Comparison of ENCODE assay signal across 14 cellular contexts in genomic region chr17:40178660-40179059, GRCh38. TPM values are rescaled to one million over a fixed set of nuclear protein-coding genes. Genes with fewer than 3 reads are reported as not detected.
A peak's percentile ranks its signal among the peaks of the same experiment; 100 is the strongest.
DNase-seq lines count a peak whose midpoint lies in the region; ATAC-seq, FAIRE-seq and TF ChIP-seq lines count a peak whose summit lies in the region.
"Had no signal": no experiment of that assay in that cellular context is flagged by ENCODE, and none has a peak within 500 bp of the region (broad histone marks: within the 10 kb centered on the region; RNA-seq: fewer than 3 reads in every experiment).

No MANE protein-coding gene starts in this region.

- no peak for TF ChIP-seq POLR2A in GM12891 (IDR thresholded peaks at IDR 0.05; ENCODE audit: low read depth, low read length)

- peaks cover 57% of the 10 kb centered on the region for H3F3A ChIP-seq in PC-9 (ENCODE audit: insufficient read depth, low read depth)

- no peak for ATAC-seq in GM19395 (IDR thresholded peaks at IDR 0.05; ENCODE audit: unreplicated experiment)
- ATAC-seq: Panc1 had no signal

- H4K20me1 ChIP-seq in PC-9 (ENCODE audit: insufficient read depth) = no peaks in the 10 kb centered on the region

- no peak for TF ChIP-seq CTCF in PC-9 (conservative IDR thresholded peaks at IDR 0.05)
- no peak for TF ChIP-seq CTCF in neural crest cell (conservative IDR thresholded peaks at IDR 0.05)
- TF ChIP-seq CTCF in GM10266 (IDR thresholded peaks at IDR 0.05; ENCODE audit: control insufficient read depth, insufficient read depth, low read depth, missing control alignments) = no peak

- peak overlapping the region in 6 of 7 donors; percentile 29 to 81 (median 54) for H3K4me3 Mint-ChIP-seq in CD8-positive, alpha-beta memory T cell
- H3K4me3 Mint-ChIP-seq in neural crest cell = peak overlapping the region; percentile 82

- H3K36me3 Mint-ChIP-seq in CD8-positive, alpha-beta memory T cell = peaks cover 0 to 17% (median 3%) of the 10 kb centered on the region in 3 donors
- peaks cover 6% of the 10 kb centered on the region for H3K36me3 Mint-ChIP-seq in neural crest cell (ENCODE audit: low read depth)

- peaks cover 7 to 8% (median 8%) of the 10 kb centered on the region in 3 donors for H3K4me1 Mint-ChIP-seq in CD8-positive, alpha-beta memory T cell
- H3K4me1 Mint-ChIP-seq in neural crest cell = peaks cover 20% of the 10 kb centered on the region

- H3K27me3 ChIP-seq in CD8-positive, alpha-beta memory T cell (ENCODE audit: insufficient read depth, low read length, poor library complexity, severe bottlenecking) = no peaks in the 10 kb centered on the region
- H3K27me3 ChIP-seq in PC-9 (ENCODE audit: insufficient read depth, low read depth) (no peaks in the 10 kb centered on the region), duodenal mucosa (ENCODE audit: control insufficient read depth in 1 of 2, insufficient read depth in 2 of 2, low read length in 2 of 2) (no peaks in the 10 kb centered on the region)

- POLR2A ChIA-PET in CD8-positive, alpha-beta memory T cell (lab: Charles Lee) = interaction anchor here (0.6 kb wide), 2 partner anchors 10 to 449 kb away, joined by 3 to 4 read pairs; no protein-coding TSS in a partner anchor
- POLR2A ChIA-PET in PC-9 (lab: Charles Lee; ENCODE audit: unreplicated experiment) = no interaction called here

- BruUV-seq in PC-9 (replicated peaks; lab: Mats Ljungman, UMichigan) = no TSS peak

- H3K27me3 Mint-ChIP-seq in CD8-positive, alpha-beta memory T cell = no peaks in the 10 kb centered on the region
- no peaks in the 10 kb centered on the region for H3K27me3 Mint-ChIP-seq in neural crest cell (ENCODE audit: low read depth)

- no peak for FAIRE-seq in GM12891 (lab: Jason Lieb, UNC)

- no peaks in the 10 kb centered on the region for H3K9me2 ChIP-seq in PC-9 (ENCODE audit: insufficient read depth)

- no peak overlapping the region for H2AFZ ChIP-seq in PC-9

- H3K4me2 ChIP-seq in PC-9 = peak overlapping the region; percentile 97

- intact Hi-C loops in PC-9 (cut with micrococcal nuclease; ENCODE audit: unreplicated experiment) = no loop called here

- no peaks in the 10 kb centered on the region for H3K9me3 Mint-ChIP-seq in CD8-positive, alpha-beta memory T cell
- H3K9me3 Mint-ChIP-seq in neural crest cell = no peaks in the 10 kb centered on the region

- H3K36me3 ChIP-seq in CD8-positive, alpha-beta memory T cell (ENCODE audit: insufficient read depth, low read length) = no peaks in the 10 kb centered on the region
- H3K36me3 ChIP-seq in PC-9 (ENCODE audit: low read depth) = no peaks in the 10 kb centered on the region
- peaks cover 0 to 3% of the 10 kb centered on the region in 2 donors for H3K36me3 ChIP-seq in duodenal mucosa (ENCODE audit: control insufficient read depth in 1 of 2, insufficient read depth in 2 of 2, low read length in 2 of 2)

- peaks cover 10% of the 10 kb centered on the region for H3K4me1 ChIP-seq in CD8-positive, alpha-beta memory T cell (ENCODE audit: insufficient read depth, low read length)
- H3K4me1 ChIP-seq in PC-9 (replicated peaks; ENCODE audit: insufficient read depth) = peaks cover 62% of the 10 kb centered on the region
- peaks cover 27% of the 10 kb centered on the region in 2 donors for H3K4me1 ChIP-seq in duodenal mucosa (ENCODE audit: control insufficient read depth in 1 of 2, insufficient read depth in 2 of 2, low read length in 2 of 2)

- H3K79me2 ChIP-seq in PC-9 (ENCODE audit: low read depth) = 0 out of 2 replicates have a peak, but pooled peaks cover 4% of the 10 kb centered on the region

- no peak overlapping the region for H3K27ac ChIP-seq in CD8-positive, alpha-beta memory T cell (ENCODE audit: low read depth, low read length)
- H3K27ac ChIP-seq in PC-9 = no peak overlapping the region
- peak overlapping the region; percentile 75 for H3K27ac ChIP-seq in duodenal mucosa (ENCODE audit: low read depth, low read length)

- CTCF ChIA-PET in CD8-positive, alpha-beta memory T cell (lab: Charles Lee) = interaction anchor here (0.6 to 2.8 kb wide), 5 partner anchors 10 to 557 kb away, joined by 3 to 14 read pairs (median 8); no protein-coding TSS in a partner anchor
- CTCF ChIA-PET in PC-9 (lab: Charles Lee) = interaction anchor here (0.6 kb wide), 1 partner anchor 27 kb away, joined by 8 read pairs; no protein-coding TSS in a partner anchor

- no peak overlapping the region for H3K4me3 ChIP-seq in CD8-positive, alpha-beta memory T cell (ENCODE audit: low read length)
- H3K4me3 ChIP-seq in PC-9 (no peak overlapping the region), duodenal mucosa (ENCODE audit: low read depth in 1 of 2, low read length in 2 of 2) (peak overlapping the region; percentile 75 to 88)

- H3K27ac Mint-ChIP-seq in CD8-positive, alpha-beta memory T cell = peak overlapping the region in 1 of 8 donors; percentile 50
- H3K27ac Mint-ChIP-seq in neural crest cell (ENCODE audit: unreplicated experiment) = no peak overlapping the region

- DNase-seq in CD8-positive, alpha-beta memory T cell = no peak
- no peak for DNase-seq in PC-9
- no peak for DNase-seq in neural crest cell (ENCODE audit: low read depth, low spot score)
- no peak for DNase-seq in GM12891 (ENCODE audit: insufficient read length, low spot score)
- DNase-seq in GM10266 (ENCODE audit: extremely low spot score) = no peak
- no peak for DNase-seq in COLO829 (ENCODE audit: low spot score)
- DNase-seq: activated CD4-positive, alpha-beta T cell treated with anti-CD3 and anti-CD28 coated beads, Interleukin-2, amount 50 U/mL, for 1 hour; DMS 273 treated with DMSO at 0.1 percent for 48 hours; IMR-90; left cardiac atrium; NCI-H2081 had no signal

- H3K9ac ChIP-seq in duodenal mucosa (ENCODE audit: low read depth in 1 of 2, low read length in 2 of 2) = peak overlapping the region; percentile 88 to 95

- H3K9me3 ChIP-seq in CD8-positive, alpha-beta memory T cell (ENCODE audit: low read length) = no peaks in the 10 kb centered on the region
- no peaks in the 10 kb centered on the region for H3K9me3 ChIP-seq in PC-9 (ENCODE audit: insufficient read depth, low read depth)
- H3K9me3 ChIP-seq in duodenal mucosa (ENCODE audit: control insufficient read depth in 1 of 2, low read length in 2 of 2) = no peaks in the 10 kb centered on the region

TF ChIP-seq in GM12891, 5 proteins besides CTCF, POLR2A, EP300 and RAD21:
- TF ChIP-seq PAX5 (IDR thresholded peaks at IDR 0.05; ENCODE audit: insufficient read depth, low read length, severe bottlenecking) = no peak
- TF ChIP-seq POU2F2 (IDR thresholded peaks at IDR 0.05; ENCODE audit: low read depth, low read length) = no peak
- TF ChIP-seq SPI1 (IDR thresholded peaks at IDR 0.05; ENCODE audit: low read depth, low read length) = no peak
- TF ChIP-seq TAF1 (IDR thresholded peaks at IDR 0.05; ENCODE audit: low read depth, low read length) = no peak
- no peak for TF ChIP-seq POLR2AphosphoS5 (IDR thresholded peaks at IDR 0.05; ENCODE audit: low read depth, low read length)
TF ChIP-seq in GM12891: peak in this region for 0.

RNA-seq across cellular contexts. Expression of gene RAPGEFL1, which starts 1.4 kb away (rescaled TPM):
- total RNA-seq in CD8-positive, alpha-beta memory T cell = 1 to 10 TPM; 5.7 to 6.3 TPM
- polyA plus RNA-seq in CD8-positive, alpha-beta memory T cell = 0.32 TPM
- 14.0 and 14.9 TPM in 2 replicates for total RNA-seq in PC-9 (2021)
- total RNA-seq in neural crest cell = 23.3 and 24.1 TPM in 2 replicates
- 1.4 TPM for polyA plus RNA-seq in GM12891 (2012; ENCODE audit: low read depth, missing spikeins)

RNA-seq across cellular contexts. Expression of gene CASC3, which starts 38.3 kb away (rescaled TPM):
- total RNA-seq in CD8-positive, alpha-beta memory T cell = 100 to 1,000 TPM; 100 to 101 TPM
- 47.4 TPM for polyA plus RNA-seq in CD8-positive, alpha-beta memory T cell
- total RNA-seq in PC-9 (2021) (45.8 and 51.5 TPM in 2 replicates), neural crest cell (130 and 138 TPM in 2 replicates)
- 34.8 TPM for polyA plus RNA-seq in GM12891 (2012; ENCODE audit: low read depth, missing spikeins)

RNA-seq across cellular contexts. Expression of gene WIPF2, which starts 40.4 kb away (rescaled TPM):
- 10 to 100 TPM; 24.5 to 24.7 TPM for total RNA-seq in CD8-positive, alpha-beta memory T cell
- 14.6 TPM for polyA plus RNA-seq in CD8-positive, alpha-beta memory T cell
- total RNA-seq in PC-9 (2021) = 23.4 and 37.2 TPM in 2 replicates
- 28.7 and 30.2 TPM in 2 replicates for total RNA-seq in neural crest cell
- polyA plus RNA-seq in GM12891 (2012; ENCODE audit: low read depth, missing spikeins) = 8.5 TPM

RNA-seq across cellular contexts. Expression of gene MSL1, which starts 56.9 kb away (rescaled TPM):
- 10 to 100 TPM; 88.6 to 91.5 TPM for total RNA-seq in CD8-positive, alpha-beta memory T cell
- polyA plus RNA-seq in CD8-positive, alpha-beta memory T cell = 13.5 TPM
- 56.8 and 61.8 TPM in 2 replicates for total RNA-seq in PC-9 (2021)
- 147 and 153 TPM in 2 replicates for total RNA-seq in neural crest cell
- polyA plus RNA-seq in GM12891 (2012; ENCODE audit: low read depth, missing spikeins) = 42.1 TPM

Comparison
In these comparisons a context has a peak if more than half of its experiments do, and no peak if none do; other contexts are left out.
1. H3K4me3 ChIP-seq: peak in duodenal mucosa (2 of 2); none in CD8-positive, alpha-beta memory T cell (single experiment) and PC-9 (single experiment).